Comparison of ENCODE assay signal across 16 cellular contexts in the genomic region with DNA sequence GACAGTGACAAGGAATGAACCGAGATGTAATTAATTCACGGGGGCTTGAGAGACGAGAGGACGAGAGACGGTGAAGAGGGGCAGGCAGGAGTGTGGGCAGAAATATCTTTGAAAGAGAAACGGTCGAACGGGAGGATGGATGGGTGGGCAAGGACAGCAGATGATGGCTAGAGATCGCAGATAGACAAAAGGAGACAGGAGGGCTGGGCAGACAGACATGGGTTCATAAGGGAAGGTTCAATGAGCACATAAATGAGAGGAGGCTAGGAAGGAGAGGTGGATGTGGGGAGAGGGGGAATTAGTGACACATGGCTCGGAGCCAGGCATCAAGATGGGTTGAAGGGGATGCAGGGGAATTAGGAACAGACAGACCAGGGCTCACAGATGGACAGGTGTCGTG. TPM values are rescaled to one million over a fixed set of nuclear protein-coding genes. Genes with fewer than 3 reads are reported as not detected.
DNase-seq lines count a peak whose midpoint lies in the region; ATAC-seq and TF ChIP-seq lines count a peak whose summit lies in the region.
"Had no signal": no experiment of that assay in that cellular context is flagged by ENCODE, and none has a peak within 500 bp of the region (broad histone marks: within the 10 kb centered on the region; RNA-seq: fewer than 3 reads in every experiment).

No MANE protein-coding gene starts in this region.

- ATAC-seq in CD8-positive, alpha-beta T cell = no peak
- no peak for ATAC-seq in GM18517 (IDR thresholded peaks at IDR 0.05; ENCODE audit: unreplicated experiment)
- ATAC-seq: activated T-helper 17 cell treated with anti-CD3 and anti-CD28 coated beads, Interleukin-2, amount 50 U/mL, for 72 hours had no signal

- CTCF ChIA-PET in CD8-positive, alpha-beta T cell (lab: Charles Lee) = no interaction called here

- peaks cover 5% of the 10 kb centered on the region for H3K36me3 Mint-ChIP-seq in CD8-positive, alpha-beta T cell
- no peaks in the 10 kb centered on the region for H3K36me3 Mint-ChIP-seq in endodermal cell (ENCODE audit: low read depth)
- H3K36me3 Mint-ChIP-seq in neural crest cell (ENCODE audit: low read depth) = peaks cover 2% of the 10 kb centered on the region

- no peak for DNase-seq in CD8-positive, alpha-beta T cell
- no peak for DNase-seq in endodermal cell
- no peak for DNase-seq in neural crest cell (ENCODE audit: low read depth, low spot score)
- DNase-seq in NCI-H748 (lab: John Stamatoyannopoulos, UW; ENCODE audit: unreplicated experiment) = no peak
- no peak for DNase-seq in NCI-H2196 treated with DMSO at 0.1 percent for 48 hours (lab: John Stamatoyannopoulos, UW; ENCODE audit: unreplicated experiment)
- DNase-seq in activated CD8-positive, alpha-beta memory T cell treated with anti-CD3 and anti-CD28 coated beads, Interleukin-2, amount 50 U/mL, for 48 hours = no peak
- DNase-seq: foreskin melanocyte, HFFc6, NCI-H2081 had no signal

- H3K9me3 ChIP-seq in CD8-positive, alpha-beta T cell (ENCODE audit: low read length) = peaks cover 9% of the 10 kb centered on the region
- H3K9me3 ChIP-seq in HUES48 (ENCODE audit: control insufficient read depth, insufficient read depth, low read length) (peaks cover 12% of the 10 kb centered on the region), endodermal cell (ENCODE audit: control insufficient read depth, low read length) (peaks cover 30% of the 10 kb centered on the region)

- H3K27ac Mint-ChIP-seq in CD8-positive, alpha-beta T cell = no peak overlapping the region
- no peak overlapping the region for H3K27ac Mint-ChIP-seq in endodermal cell
- no peak overlapping the region for H3K27ac Mint-ChIP-seq in neural crest cell (ENCODE audit: unreplicated experiment)
- H3K27ac Mint-ChIP-seq: activated T-helper 17 cell treated with anti-CD3 and anti-CD28 coated beads, Interleukin-2, amount 50 U/mL, for 72 hours; HFFc6 had no signal

- no peaks in the 10 kb centered on the region for H3K36me3 ChIP-seq in CD8-positive, alpha-beta T cell (ENCODE audit: insufficient read depth, low read length)
- H3K36me3 ChIP-seq in HUES48 (ENCODE audit: control insufficient read depth, insufficient read depth, low read length) = no peaks in the 10 kb centered on the region
- no peaks in the 10 kb centered on the region for H3K36me3 ChIP-seq in endodermal cell (ENCODE audit: control insufficient read depth, insufficient read depth, low read length)
- H3K36me3 ChIP-seq: ovary, upper lobe of left lung had no signal

- H3K27ac ChIP-seq in CD8-positive, alpha-beta T cell (ENCODE audit: low read depth, low read length) = no peak overlapping the region
- H3K27ac ChIP-seq in HUES48 (ENCODE audit: low read depth, low read length) (no peak overlapping the region), endodermal cell (ENCODE audit: low read depth, low read length) (no peak overlapping the region)
- H3K27ac ChIP-seq: C4-2B, ovary, upper lobe of left lung had no signal

- H3K9me3 Mint-ChIP-seq in CD8-positive, alpha-beta T cell = peaks cover 11% of the 10 kb centered on the region
- H3K9me3 Mint-ChIP-seq in endodermal cell (peaks cover 24% of the 10 kb centered on the region), neural crest cell (peaks cover 4% of the 10 kb centered on the region)

- intact Hi-C loops in CD8-positive, alpha-beta T cell (cut with DNase I, micrococcal nuclease) = no loop called here

- H3K9ac ChIP-seq in HUES48 (ENCODE audit: low read depth, low read length) (no peak overlapping the region), endodermal cell (ENCODE audit: extremely low read depth, low read length, poor library complexity, severe bottlenecking) (no peak overlapping the region)

- H3K4me3 ChIP-seq in CD8-positive, alpha-beta T cell (ENCODE audit: low read depth, low read length) = no peak overlapping the region
- H3K4me3 ChIP-seq in HUES48 (ENCODE audit: low read depth, low read length) (peak overlapping the region; percentile 82), endodermal cell (ENCODE audit: low read length) (no peak overlapping the region)
- H3K4me3 ChIP-seq: ovary had no signal

- peak overlapping the region; percentile 81 for H3K4me3 Mint-ChIP-seq in CD8-positive, alpha-beta T cell
- H3K4me3 Mint-ChIP-seq in endodermal cell = peak overlapping the region; percentile 67
- peak overlapping the region; percentile 96 for H3K4me3 Mint-ChIP-seq in neural crest cell
- H3K4me3 Mint-ChIP-seq: activated T-helper 17 cell treated with anti-CD3 and anti-CD28 coated beads, Interleukin-2, amount 50 U/mL, for 72 hours; HFFc6 had no signal

- peaks cover 12% of the 10 kb centered on the region for H3K4me1 ChIP-seq in CD8-positive, alpha-beta T cell (ENCODE audit: insufficient read depth, low read length)
- peaks cover 4% of the 10 kb centered on the region; the same call in 1 of the 2 replicates for H3K4me1 ChIP-seq in HUES48 (ENCODE audit: control insufficient read depth, insufficient read depth, low read length)
- no peaks in the 10 kb centered on the region for H3K4me1 ChIP-seq in endodermal cell (ENCODE audit: control insufficient read depth, insufficient read depth, low read length)

- peaks cover 55% of the 10 kb centered on the region for H3K27me3 Mint-ChIP-seq in CD8-positive, alpha-beta T cell (ENCODE audit: low read depth)
- H3K27me3 Mint-ChIP-seq in endodermal cell (ENCODE audit: insufficient read depth) = peaks cover 41% of the 10 kb centered on the region
- H3K27me3 Mint-ChIP-seq in neural crest cell (ENCODE audit: low read depth) = peaks cover 59% of the 10 kb centered on the region

- peaks cover 7% of the 10 kb centered on the region for H3K4me1 Mint-ChIP-seq in CD8-positive, alpha-beta T cell (ENCODE audit: low read depth)
- peaks cover 5% of the 10 kb centered on the region for H3K4me1 Mint-ChIP-seq in endodermal cell
- peaks cover 6% of the 10 kb centered on the region for H3K4me1 Mint-ChIP-seq in neural crest cell

- WGBS in endodermal cell (ENCODE audit: insufficient coverage in 1 of 2, insufficient read length in 1 of 2), 2 experiments = 73 to 74% methylated on average over 10 to 11 of the region's 11 CpGs

- POLR2A ChIA-PET in CD8-positive, alpha-beta T cell (lab: Charles Lee) = no interaction called here

- H3K27me3 ChIP-seq in CD8-positive, alpha-beta T cell (ENCODE audit: insufficient read depth, low read length) = peaks cover 4% of the 10 kb centered on the region
- H3K27me3 ChIP-seq in HUES48 (ENCODE audit: control insufficient read depth, insufficient read depth, low read length) (peaks cover 19% of the 10 kb centered on the region), endodermal cell (ENCODE audit: control insufficient read depth, insufficient read depth, low read length, poor library complexity, severe bottlenecking) (peaks cover 27% of the 10 kb centered on the region)
- H3K27me3 ChIP-seq: ovary had no signal

- no peak for TF ChIP-seq CTCF in CD8-positive, alpha-beta T cell (IDR thresholded peaks at IDR 0.05)
- TF ChIP-seq CTCF in endodermal cell (conservative IDR thresholded peaks at IDR 0.05) = no peak
- TF ChIP-seq CTCF in neural crest cell (conservative IDR thresholded peaks at IDR 0.05) = no peak

RNA-seq across cellular contexts. Expression of gene SYT3, which starts 1.1 kb away (rescaled TPM):
- under 1 TPM in 1 of 2 experiments, not detected in 1; 0.28 TPM for total RNA-seq in CD8-positive, alpha-beta T cell
- total RNA-seq in endodermal cell (1 to 10 TPM; 1.7 to 1.9 TPM), neural crest cell (1.4 and 2.0 TPM in 2 replicates)
- 2.7 TPM for polyA plus RNA-seq in endodermal cell (2013, experiment 1 of 2)
- 1.7 TPM for polyA plus RNA-seq in endodermal cell (2013, experiment 2 of 2)
- total RNA-seq: activated T-helper 17 cell treated with anti-CD3 and anti-CD28 coated beads, Interleukin-2, amount 50 U/mL, for 72 hours; HFFc6; skeletal muscle tissue had no signal

RNA-seq across cellular contexts. Expression of gene C19orf81, which starts 10.7 kb away (rescaled TPM):
- not detected for total RNA-seq in CD8-positive, alpha-beta T cell
- total RNA-seq in endodermal cell (10 to 100 TPM; 11.3 to 26.8 TPM), neural crest cell (7.9 and 9.2 TPM in 2 replicates)
- polyA plus RNA-seq in endodermal cell (2013, experiment 1 of 2) = 5.3 TPM
- 1.7 TPM for polyA plus RNA-seq in endodermal cell (2013, experiment 2 of 2)
- total RNA-seq: activated T-helper 17 cell treated with anti-CD3 and anti-CD28 coated beads, Interleukin-2, amount 50 U/mL, for 72 hours; skeletal muscle tissue had no signal
- polyA plus RNA-seq: ovary had no signal
